ENCODE assay signal across 17 cellular contexts in genomic region chr2:112721819-112722522, GRCh38. TPM values are rescaled to one million over a fixed set of nuclear protein-coding genes. Genes with fewer than 3 reads are reported as not detected.
DNase-seq lines count a peak whose midpoint lies in the region; ATAC-seq, FAIRE-seq and TF ChIP-seq lines count a peak whose summit lies in the region.
"Had no signal": no experiment of that assay in that cellular context is flagged by ENCODE, and none has a peak within 500 bp of the region (broad histone marks: within the 10 kb centered on the region; RNA-seq: fewer than 3 reads in every experiment).

No MANE protein-coding gene starts in this region.

- no peak overlapping the region for H3K4me2 ChIP-seq in HepG2 (ENCODE audit: low read depth, low read length)

- H3K36me3 Mint-ChIP-seq in stimulated activated naive B cell treated with anti-CD40 and anti-IgM and Interleukin-4, amounts not matched to agents 10 μg/mL and 1 μg/mL and 100 μg/mL, for 72 hours, result no peaks in the 10 kb centered on the region
- H3K36me3 Mint-ChIP-seq: CD8-positive, alpha-beta T cell had no signal

- no peak for TF ChIP-seq CTCF in HepG2 (CRISPR knock-in tag; IDR thresholded peaks at IDR 0.05)
- no peak for TF ChIP-seq CTCF in right lobe of liver (IDR thresholded peaks at IDR 0.05)
- TF ChIP-seq CTCF in esophagus muscularis mucosa (IDR thresholded peaks at IDR 0.05), result no peak

- TF ChIP-seq RAD21 in HepG2 (CRISPR knock-in tag; IDR thresholded peaks at IDR 0.05), result no peak

- CTCF ChIA-PET in HepG2 (lab: Yijun Ruan, JAX; ENCODE audit: low intra/inter-chr PET ratio, low total read pairs), result no interaction called here

- TF ChIP-seq POLR2A in HepG2 (IDR thresholded peaks at IDR 0.05; ENCODE audit: insufficient read depth in 1 of 2, low read depth in 2 of 2, low read length in 2 of 2) (no peak), right lobe of liver (IDR thresholded peaks at IDR 0.05) (no peak), esophagus muscularis mucosa (IDR thresholded peaks at IDR 0.05; ENCODE audit: low read depth) (no peak)

- ATAC-seq in HepG2 (no peak), right lobe of liver (no peak), HG02852 (IDR thresholded peaks at IDR 0.05; ENCODE audit: unreplicated experiment) (no peak), HG03196 (IDR thresholded peaks at IDR 0.05; ENCODE audit: unreplicated experiment) (no peak)
- ATAC-seq in stimulated activated naive B cell treated with anti-CD40 and anti-IgM and Interleukin-4, amounts not matched to agents 10 μg/mL and 1 μg/mL and 100 μg/mL, for 72 hours (replicated peaks), result no peak
- ATAC-seq: CD8-positive, alpha-beta T cell had no signal

- intact Hi-C loops in HepG2 (cut with micrococcal nuclease; ENCODE audit: unreplicated experiment) (loop anchor here (10.0 kb wide), 1 partner anchor 457 kb away; no protein-coding TSS in a partner anchor), right lobe of liver (cut with DNase I) (loop anchor here (10.0 kb wide), 2 partner anchors 87 to 97 kb away; no protein-coding TSS in a partner anchor), esophagus muscularis mucosa (cut with DNase I) (no loop called here)

- no peak for FAIRE-seq in HepG2 (lab: Jason Lieb, UNC)

- in situ Hi-C loops in HepG2 (cut with HindIII; ENCODE audit: extremely low pct_ligation_motif_present, low pct_unique_long_range_greater_than_20kb), result loop anchor here (5.0 kb wide), 2 partner anchors 95 to 120 kb away; no protein-coding TSS in a partner anchor

- BruUV-seq in HepG2 (replicated peaks; lab: Mats Ljungman, UMichigan), result no TSS peak

- H3K4me3 Mint-ChIP-seq in stimulated activated naive B cell treated with anti-CD40 and anti-IgM and Interleukin-4, amounts not matched to agents 10 μg/mL and 1 μg/mL and 100 μg/mL, for 72 hours, result no peak overlapping the region
- H3K4me3 Mint-ChIP-seq: CD8-positive, alpha-beta T cell; H9 had no signal

- no peaks in the 10 kb centered on the region for H4K20me1 ChIP-seq in HepG2 (ENCODE audit: insufficient read depth, low read length)
- H4K20me1 ChIP-seq: BLaER1 treated with 17β-estradiol and CSF1 and Interleukin-3, amounts not matched to agents 10 nM and 100 nM had no signal

- H3K9me3 Mint-ChIP-seq in stimulated activated naive B cell treated with anti-CD40 and anti-IgM and Interleukin-4, amounts not matched to agents 10 μg/mL and 1 μg/mL and 100 μg/mL, for 72 hours, result peaks cover 0 to 2% of the 10 kb centered on the region in 2 donors
- H3K9me3 Mint-ChIP-seq: H9 had no signal

- no peak overlapping the region for H3K4me3 ChIP-seq in HepG2 (replicated peaks in 1 of 3; ENCODE audit: insufficient read depth in 1 of 3, low read depth in 2 of 3, low read length in 3 of 3)
- H3K4me3 ChIP-seq in right lobe of liver, result no peak overlapping the region
- H3K4me3 ChIP-seq in esophagus muscularis mucosa, result no peak overlapping the region
- H3K4me3 ChIP-seq: BLaER1 treated with 17β-estradiol and CSF1 and Interleukin-3, amounts not matched to agents 10 nM and 100 nM had no signal

- no peaks in the 10 kb centered on the region for H3K79me2 ChIP-seq in HepG2 (ENCODE audit: insufficient read depth, low read length)

- H3K27me3 Mint-ChIP-seq in stimulated activated naive B cell treated with anti-CD40 and anti-IgM and Interleukin-4, amounts not matched to agents 10 μg/mL and 1 μg/mL and 100 μg/mL, for 72 hours, result peaks cover 0 to 1% of the 10 kb centered on the region in 2 donors

- H3K4me1 Mint-ChIP-seq in stimulated activated naive B cell treated with anti-CD40 and anti-IgM and Interleukin-4, amounts not matched to agents 10 μg/mL and 1 μg/mL and 100 μg/mL, for 72 hours, result peaks cover 29 to 42% of the 10 kb centered on the region in 2 donors

- POLR2A ChIA-PET in HepG2 (lab: Yijun Ruan, JAX), result interaction anchor here (1.2 kb wide), 1 partner anchor 77 kb away, joined by 4 read pairs; the partner anchor contains the start of gene SLC20A1

- TF ChIP-seq EP300 in HepG2 (IDR thresholded peaks at IDR 0.05; ENCODE audit: low read depth in 2 of 2, low read length in 2 of 2), result no peak
- TF ChIP-seq EP300 in HepG2 (CRISPR knock-in tag; IDR thresholded peaks at IDR 0.05; ENCODE audit: borderline replicate concordance), result no peak
- no peak for TF ChIP-seq EP300 in esophagus muscularis mucosa (IDR thresholded peaks at IDR 0.05)

- H3K27me3 ChIP-seq in HepG2 (ENCODE audit: control insufficient read depth in 1 of 2, insufficient read depth in 2 of 2, low read length in 2 of 2) (peaks cover 0 to 36% of the 10 kb centered on the region in 2 experiments), right lobe of liver (no peaks in the 10 kb centered on the region), esophagus muscularis mucosa (peaks cover 0 to under 1% (median 0%) of the 10 kb centered on the region in 4 donors)
- H3K27me3 ChIP-seq: BLaER1 treated with 17β-estradiol and CSF1 and Interleukin-3, amounts not matched to agents 10 nM and 100 nM had no signal

- 34% methylated on average over 17 of the region's 23 CpGs for WGBS in HepG2 (ENCODE audit: low lambda C conversion rate)
- WGBS in right lobe of liver (ENCODE audit: insufficient coverage, low coverage, low lambda C conversion rate, missing lambda C conversion rate), result no CpG with 5 or more reads among the region's 23 CpGs
- 95% methylated on average over 14 of the region's 23 CpGs for WGBS in esophagus muscularis mucosa

- H3K27ac ChIP-seq in HepG2 (ENCODE audit: extremely low read length, insufficient read depth, low read length), result no peak overlapping the region
- H3K27ac ChIP-seq in right lobe of liver, result no peak overlapping the region
- no peak overlapping the region for H3K27ac ChIP-seq in esophagus muscularis mucosa (replicated peaks in 1 of 4)

- H2AFZ ChIP-seq in HepG2 (ENCODE audit: low read length), result no peak overlapping the region

- peak overlapping the region; percentile 20 for H3K27ac Mint-ChIP-seq in stimulated activated naive B cell treated with anti-CD40 and anti-IgM and Interleukin-4, amounts not matched to agents 10 μg/mL and 1 μg/mL and 100 μg/mL, for 72 hours
- H3K27ac Mint-ChIP-seq: CD8-positive, alpha-beta T cell; H9 had no signal

- no peaks in the 10 kb centered on the region for H3K36me3 ChIP-seq in HepG2 (replicated peaks in 1 of 2; ENCODE audit: control insufficient read depth in 1 of 2, insufficient read depth in 2 of 2, low read length in 2 of 2)
- H3K36me3 ChIP-seq in right lobe of liver, result no peaks in the 10 kb centered on the region
- no peaks in the 10 kb centered on the region for H3K36me3 ChIP-seq in esophagus muscularis mucosa
- H3K36me3 ChIP-seq: BLaER1 treated with 17β-estradiol and CSF1 and Interleukin-3, amounts not matched to agents 10 nM and 100 nM had no signal

- DNase-seq in HepG2 (ENCODE audit: low spot score) (no peak), right lobe of liver (no peak), esophagus muscularis mucosa (ENCODE audit: extremely low spot score) (peak; percentile 66), NCI-H1105 treated with DMSO at 0.1 percent for 48 hours (lab: John Stamatoyannopoulos, UW) (no peak)
- DNase-seq in stimulated activated naive B cell treated with anti-CD40 and anti-IgM and Interleukin-4, amounts not matched to agents 10 μg/mL and 1 μg/mL and 100 μg/mL, for 72 hours, result no peak
- DNase-seq: 8988T; Calu3; CD8-positive, alpha-beta T cell; DMS79 treated with DMSO at 0.1 percent for 48 hours; GF-D8; GOT3; H9 had no signal

- H3K9me3 ChIP-seq in HepG2 (ENCODE audit: low read length) (no peaks in the 10 kb centered on the region), right lobe of liver (no peaks in the 10 kb centered on the region), esophagus muscularis mucosa (no peaks in the 10 kb centered on the region)

- H3K4me1 ChIP-seq in HepG2 (ENCODE audit: insufficient read depth, low read length) (peaks cover 23% of the 10 kb centered on the region), right lobe of liver (no peaks in the 10 kb centered on the region), esophagus muscularis mucosa (peaks cover 0 to 7% (median 6%) of the 10 kb centered on the region in 4 donors)

- no peak overlapping the region for H3K9ac ChIP-seq in HepG2 (ENCODE audit: insufficient read depth, low read depth, low read length)
- H3K9ac ChIP-seq: BLaER1 treated with 17β-estradiol and CSF1 and Interleukin-3, amounts not matched to agents 10 nM and 100 nM had no signal

RNA-seq across cellular contexts. Expression of gene NT5DC4, which starts 1.2 kb away (rescaled TPM):
- total RNA-seq in HepG2 (2016; rRNA removed; fragmentation: Illumina TruSeq; extraction: Trizol) (2.4 and 4.2 TPM in 2 replicates), right lobe of liver (not detected), esophagus muscularis mucosa (not detected)
- 0.30 and 0.35 TPM in 2 replicates for total RNA-seq in HepG2 (2016; cell fraction: cytosol; rRNA removed; fragmentation: Illumina TruSeq; extraction: Trizol; ENCODE audit: low read depth)
- 0.24 and 3.4 TPM in 2 replicates for total RNA-seq in HepG2 (2016; cell fraction: insoluble cytoplasmic fraction; rRNA removed; fragmentation: Illumina TruSeq; extraction: Trizol)
- 2.8 and 6.4 TPM in 2 replicates for total RNA-seq in HepG2 (2016; cell fraction: membrane; rRNA removed; fragmentation: Illumina TruSeq; extraction: Trizol)
- 2.9 and 7.5 TPM in 2 replicates for total RNA-seq in HepG2 (2016; cell fraction: nucleus; rRNA removed; fragmentation: Illumina TruSeq; extraction: Trizol)
- polyA plus RNA-seq in HepG2 (2011; rRNA removed), result 0.04 and 0.07 TPM in 2 replicates
- not detected in 2 replicates for polyA plus RNA-seq in HepG2 (2011; cell fraction: cytosol; rRNA removed)
- 0.14 TPM in 2 replicates for polyA plus RNA-seq in HepG2 (2011; cell fraction: nucleus; rRNA removed)
- polyA plus RNA-seq in HepG2 (2012), result 0.30 TPM in 1 of 2 replicates, not detected in the other
- polyA plus RNA-seq in HepG2 (2016; cell fraction: cytosol; fragmentation: Illumina TruSeq; extraction: Trizol; ENCODE audit: low read depth), result 0.94 and 5.4 TPM in 2 replicates
- polyA plus RNA-seq in HepG2 (2016; cell fraction: insoluble cytoplasmic fraction; fragmentation: Illumina TruSeq; extraction: Trizol; ENCODE audit: low read depth), result 0.35 and 2.3 TPM in 2 replicates
- 0.14 and 0.24 TPM in 2 replicates for polyA plus RNA-seq in HepG2 (2016; cell fraction: membrane; fragmentation: Illumina TruSeq; extraction: Trizol; ENCODE audit: low read depth)
- polyA plus RNA-seq in HepG2 (2016; cell fraction: nucleus; fragmentation: Illumina TruSeq; extraction: Trizol; ENCODE audit: insufficient read depth, low read depth), result 0.69 and 1.0 TPM in 2 replicates
- polyA minus RNA-seq in HepG2 (2011; rRNA and poly(A)+ RNA removed; ENCODE audit: low replicate concordance), result not detected in 2 replicates
- polyA minus RNA-seq in HepG2 (2011; cell fraction: cytosol; rRNA and poly(A)+ RNA removed), result not detected in 2 replicates
- 1.7 TPM in 1 of 2 replicates, not detected in the other for polyA minus RNA-seq in HepG2 (2011; cell fraction: nucleus; rRNA and poly(A)+ RNA removed)
- total RNA-seq: A673; CD8-positive, alpha-beta T cell; H9 had no signal
- polyA plus RNA-seq: AG04450 had no signal

RNA-seq across cellular contexts. Expression of gene CKAP2L, which starts 42.4 kb away (rescaled TPM):
- total RNA-seq in HepG2 (2016; rRNA removed; fragmentation: Illumina TruSeq; extraction: Trizol) (9.5 and 21.5 TPM in 2 replicates), right lobe of liver (1 to 10 TPM in 2 of 6 experiments, under 1 TPM in 4; 0.20 to 1.4 (median 0.66) TPM), esophagus muscularis mucosa (1 to 10 TPM in 1 of 4 donors, under 1 TPM in 2, not detected in 1; 0.23 to 1.5 (median 0.91) TPM)
- total RNA-seq in HepG2 (2016; cell fraction: cytosol; rRNA removed; fragmentation: Illumina TruSeq; extraction: Trizol; ENCODE audit: low read depth), result 1.4 and 1.7 TPM in 2 replicates
- total RNA-seq in HepG2 (2016; cell fraction: insoluble cytoplasmic fraction; rRNA removed; fragmentation: Illumina TruSeq; extraction: Trizol), result 10.3 and 20.5 TPM in 2 replicates
- 5.6 and 6.5 TPM in 2 replicates for total RNA-seq in HepG2 (2016; cell fraction: membrane; rRNA removed; fragmentation: Illumina TruSeq; extraction: Trizol)
- 13.3 and 18.2 TPM in 2 replicates for total RNA-seq in HepG2 (2016; cell fraction: nucleus; rRNA removed; fragmentation: Illumina TruSeq; extraction: Trizol)
- polyA plus RNA-seq in HepG2 (2011; rRNA removed), result 3.9 and 7.1 TPM in 2 replicates
- 3.0 and 3.4 TPM in 2 replicates for polyA plus RNA-seq in HepG2 (2011; cell fraction: cytosol; rRNA removed)
- polyA plus RNA-seq in HepG2 (2011; cell fraction: nucleus; rRNA removed), result 2.3 and 2.6 TPM in 2 replicates
- polyA plus RNA-seq in HepG2 (2012), result 5.5 and 10.6 TPM in 2 replicates
- 0.46 and 0.79 TPM in 2 replicates for polyA plus RNA-seq in HepG2 (2016; cell fraction: cytosol; fragmentation: Illumina TruSeq; extraction: Trizol; ENCODE audit: low read depth)
- 15.6 and 16.8 TPM in 2 replicates for polyA plus RNA-seq in HepG2 (2016; cell fraction: insoluble cytoplasmic fraction; fragmentation: Illumina TruSeq; extraction: Trizol; ENCODE audit: low read depth)
- 2.4 and 2.7 TPM in 2 replicates for polyA plus RNA-seq in HepG2 (2016; cell fraction: membrane; fragmentation: Illumina TruSeq; extraction: Trizol; ENCODE audit: low read depth)
- 10.7 and 13.0 TPM in 2 replicates for polyA plus RNA-seq in HepG2 (2016; cell fraction: nucleus; fragmentation: Illumina TruSeq; extraction: Trizol; ENCODE audit: insufficient read depth, low read depth)
- 6.2 and 8.6 TPM in 2 replicates for polyA minus RNA-seq in HepG2 (2011; rRNA and poly(A)+ RNA removed; ENCODE audit: low replicate concordance)
- 5.6 and 8.0 TPM in 2 replicates for polyA minus RNA-seq in HepG2 (2011; cell fraction: cytosol; rRNA and poly(A)+ RNA removed)
- 13.3 and 20.0 TPM in 2 replicates for polyA minus RNA-seq in HepG2 (2011; cell fraction: nucleus; rRNA and poly(A)+ RNA removed)
